In genomic region chr4:6527683-6528595, GRCh38 we compare ENCODE assay signal across 27 cellular contexts. TPM values are rescaled to one million over a fixed set of nuclear protein-coding genes. Genes with fewer than 3 reads are reported as not detected.
"Had no signal": no experiment of that assay in that cellular context is flagged by ENCODE, and none has a peak within 500 bp of the region (broad histone marks: within the 10 kb centered on the region; RNA-seq: fewer than 3 reads in every experiment).

No MANE protein-coding gene starts in this region.

- H3K27me3 ChIP-seq: testis had no signal

- ATAC-seq: activated naive CD4-positive, alpha-beta T cell treated with anti-CD3 and anti-CD28 coated beads, Interleukin-2, amount 50 U/mL, for 72 hours; activated T-helper 17 cell treated with anti-CD3 and anti-CD28 coated beads, Interleukin-2, amount 50 U/mL, for 72 hours; left cardiac atrium; left ventricle myocardium superior; naive thymus-derived CD4-positive, alpha-beta T cell; right cardiac atrium had no signal

- H3K4me1 Mint-ChIP-seq: activated CD4-positive, alpha-beta memory T cell treated with anti-CD3 and anti-CD28 coated beads, Interleukin-2, amount 10 ng/mL, durations not matched to agents 7 days and 5 days; activated CD4-positive, alpha-beta T cell treated with anti-CD3 and anti-CD28 coated beads, Interleukin-2, amount 10 ng/mL, durations not matched to agents 7 days and 5 days; activated T-helper 17 cell treated with anti-CD3 and anti-CD28 coated beads, Interleukin-2, amount 50 U/mL, for 72 hours; central memory CD8-positive, alpha-beta T cell; naive thymus-derived CD4-positive, alpha-beta T cell had no signal

- H3K9me3 ChIP-seq: testis had no signal

- H3K27me3 Mint-ChIP-seq: activated CD4-positive, alpha-beta T cell treated with anti-CD3 and anti-CD28 coated beads, Interleukin-2, amount 10 ng/mL, durations not matched to agents 7 days and 5 days had no signal

- H3K4me3 Mint-ChIP-seq: activated CD4-positive, alpha-beta memory T cell treated with anti-CD3 and anti-CD28 coated beads, Interleukin-2, amount 10 ng/mL, durations not matched to agents 7 days and 5 days; activated CD4-positive, alpha-beta T cell treated with anti-CD3 and anti-CD28 coated beads, Interleukin-2, amount 10 ng/mL, durations not matched to agents 7 days and 5 days; activated T-cell treated with anti-CD3 and anti-CD28 coated beads, Interleukin-2, amount 50 U/mL, for 24 hours; activated T-helper 17 cell treated with anti-CD3 and anti-CD28 coated beads, Interleukin-2, amount 50 U/mL, for 72 hours; central memory CD8-positive, alpha-beta T cell; naive thymus-derived CD4-positive, alpha-beta T cell; T-helper 1 cell treated with Interleukin-12 subunit alpha and Interleukin-12 subunit beta and Interleukin-4 antibody, amounts not matched to agents 30 μg/mL and 1 μg/mL, for 36 hours had no signal

- H3K36me3 Mint-ChIP-seq: activated naive CD4-positive, alpha-beta T cell treated with anti-CD3 and anti-CD28 coated beads, Interleukin-2, amount 50 U/mL, for 72 hours; naive thymus-derived CD4-positive, alpha-beta T cell had no signal

- DNase-seq: activated CD4-positive, alpha-beta memory T cell treated with anti-CD3 and anti-CD28 coated beads, Interleukin-2, amount 10 ng/mL, durations not matched to agents 7 days and 5 days; activated CD4-positive, alpha-beta T cell treated with anti-CD3 and anti-CD28 coated beads, Interleukin-2, amount 10 ng/mL, durations not matched to agents 7 days and 5 days; activated CD4-positive, CD25-positive, alpha-beta regulatory T cell treated with anti-CD3 and anti-CD28 coated beads, Interleukin-2, amount 50 U/mL, for 72 hours; activated CD8-positive, alpha-beta memory T cell treated with anti-CD3 and anti-CD28 coated beads, Interleukin-2, amount 50 U/mL, for 48 hours; activated naive CD4-positive, alpha-beta T cell; activated T-cell treated with anti-CD3 and anti-CD28 coated beads, Interleukin-2, amount 50 U/mL, for 24 hours; anterior cingulate cortex; dermis blood vessel endothelial cell; effector CD8-positive, alpha-beta T cell; hippocampal formation; left cardiac atrium; left ventricle myocardium superior; midbrain; naive thymus-derived CD4-positive, alpha-beta T cell; nucleus accumbens; right cardiac atrium; stimulated activated CD4-positive, alpha-beta T cell treated with anti-CD3 and anti-CD28 coated beads, Interleukin-15, amount 100 ng/mL, for 24 hours; stimulated activated naive CD4-positive, alpha-beta T cell; T-helper 9 cell; testis; trophoblast cell had no signal

- H3K4me3 ChIP-seq: testis had no signal

- H3K9me3 Mint-ChIP-seq: activated CD4-positive, alpha-beta memory T cell treated with anti-CD3 and anti-CD28 coated beads, Interleukin-2, amount 10 ng/mL, durations not matched to agents 7 days and 5 days; activated CD4-positive, alpha-beta T cell treated with anti-CD3 and anti-CD28 coated beads, Interleukin-2, amount 10 ng/mL, durations not matched to agents 7 days and 5 days; activated naive CD4-positive, alpha-beta T cell treated with anti-CD3 and anti-CD28 coated beads, Interleukin-2, amount 50 U/mL, for 72 hours; activated T-cell treated with anti-CD3 and anti-CD28 coated beads, Interleukin-2, amount 50 U/mL, for 24 hours; activated T-helper 17 cell treated with anti-CD3 and anti-CD28 coated beads, Interleukin-2, amount 50 U/mL, for 72 hours; central memory CD8-positive, alpha-beta T cell; naive thymus-derived CD4-positive, alpha-beta T cell; T-helper 1 cell treated with Interleukin-12 subunit alpha and Interleukin-12 subunit beta and Interleukin-4 antibody, amounts not matched to agents 30 μg/mL and 1 μg/mL, for 36 hours had no signal

- H3K27ac ChIP-seq: VCaP had no signal

- H3K27ac Mint-ChIP-seq: activated CD4-positive, alpha-beta memory T cell treated with anti-CD3 and anti-CD28 coated beads, Interleukin-2, amount 10 ng/mL, durations not matched to agents 7 days and 5 days; activated CD4-positive, alpha-beta T cell treated with anti-CD3 and anti-CD28 coated beads, Interleukin-2, amount 10 ng/mL, durations not matched to agents 7 days and 5 days; activated naive CD4-positive, alpha-beta T cell treated with anti-CD3 and anti-CD28 coated beads, Interleukin-2, amount 50 U/mL, for 72 hours; activated T-cell treated with anti-CD3 and anti-CD28 coated beads, Interleukin-2, amount 50 U/mL, for 24 hours; activated T-helper 17 cell treated with anti-CD3 and anti-CD28 coated beads, Interleukin-2, amount 50 U/mL, for 72 hours; naive thymus-derived CD4-positive, alpha-beta T cell; T-helper 1 cell treated with Interleukin-12 subunit alpha and Interleukin-12 subunit beta and Interleukin-4 antibody, amounts not matched to agents 30 μg/mL and 1 μg/mL, for 36 hours had no signal

RNA-seq across cellular contexts. Expression of gene PPP2R2C, which starts 55.5 kb away (rescaled TPM):
- total RNA-seq: activated CD4-positive, alpha-beta memory T cell treated with anti-CD3 and anti-CD28 coated beads, Interleukin-2, amount 10 ng/mL, durations not matched to agents 7 days and 5 days; activated CD4-positive, alpha-beta T cell treated with anti-CD3 and anti-CD28 coated beads, Interleukin-2, amount 10 ng/mL, durations not matched to agents 7 days and 5 days; activated naive CD4-positive, alpha-beta T cell treated with anti-CD3 and anti-CD28 coated beads, Interleukin-2, amount 50 U/mL, for 72 hours; activated T-helper 17 cell treated with anti-CD3 and anti-CD28 coated beads, Interleukin-2, amount 50 U/mL, for 72 hours; epithelial cell of proximal tubule; naive thymus-derived CD4-positive, alpha-beta T cell had no signal
